In the genomic region with DNA sequence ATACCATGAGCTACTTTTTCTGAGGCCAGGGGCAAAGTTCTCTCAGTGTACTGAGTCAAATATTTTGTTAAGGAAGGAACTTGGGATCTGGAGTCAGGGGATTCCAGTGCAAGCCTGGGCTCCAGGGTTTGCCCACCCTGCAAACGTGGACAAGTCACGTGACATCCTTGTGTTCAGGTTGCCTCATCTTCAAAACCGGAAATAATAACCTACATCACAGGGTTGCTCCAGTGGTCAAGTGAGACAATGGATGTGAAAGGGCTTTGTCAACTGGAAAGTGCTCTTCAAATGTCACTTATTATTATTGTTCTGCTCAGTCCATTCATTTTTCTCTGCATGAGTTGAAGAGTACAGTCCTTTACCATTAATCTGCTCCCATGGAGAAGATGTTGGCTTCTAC, we compare ENCODE assay signal across 1 cellular context.
TF ChIP-seq lines count a peak whose summit lies in the region.

No MANE protein-coding gene starts in this region.

TF ChIP-seq in HepG2, 621 proteins besides CTCF, POLR2A, EP300 and RAD21 (continued from another document):
- TF ChIP-seq, protein P1, sequence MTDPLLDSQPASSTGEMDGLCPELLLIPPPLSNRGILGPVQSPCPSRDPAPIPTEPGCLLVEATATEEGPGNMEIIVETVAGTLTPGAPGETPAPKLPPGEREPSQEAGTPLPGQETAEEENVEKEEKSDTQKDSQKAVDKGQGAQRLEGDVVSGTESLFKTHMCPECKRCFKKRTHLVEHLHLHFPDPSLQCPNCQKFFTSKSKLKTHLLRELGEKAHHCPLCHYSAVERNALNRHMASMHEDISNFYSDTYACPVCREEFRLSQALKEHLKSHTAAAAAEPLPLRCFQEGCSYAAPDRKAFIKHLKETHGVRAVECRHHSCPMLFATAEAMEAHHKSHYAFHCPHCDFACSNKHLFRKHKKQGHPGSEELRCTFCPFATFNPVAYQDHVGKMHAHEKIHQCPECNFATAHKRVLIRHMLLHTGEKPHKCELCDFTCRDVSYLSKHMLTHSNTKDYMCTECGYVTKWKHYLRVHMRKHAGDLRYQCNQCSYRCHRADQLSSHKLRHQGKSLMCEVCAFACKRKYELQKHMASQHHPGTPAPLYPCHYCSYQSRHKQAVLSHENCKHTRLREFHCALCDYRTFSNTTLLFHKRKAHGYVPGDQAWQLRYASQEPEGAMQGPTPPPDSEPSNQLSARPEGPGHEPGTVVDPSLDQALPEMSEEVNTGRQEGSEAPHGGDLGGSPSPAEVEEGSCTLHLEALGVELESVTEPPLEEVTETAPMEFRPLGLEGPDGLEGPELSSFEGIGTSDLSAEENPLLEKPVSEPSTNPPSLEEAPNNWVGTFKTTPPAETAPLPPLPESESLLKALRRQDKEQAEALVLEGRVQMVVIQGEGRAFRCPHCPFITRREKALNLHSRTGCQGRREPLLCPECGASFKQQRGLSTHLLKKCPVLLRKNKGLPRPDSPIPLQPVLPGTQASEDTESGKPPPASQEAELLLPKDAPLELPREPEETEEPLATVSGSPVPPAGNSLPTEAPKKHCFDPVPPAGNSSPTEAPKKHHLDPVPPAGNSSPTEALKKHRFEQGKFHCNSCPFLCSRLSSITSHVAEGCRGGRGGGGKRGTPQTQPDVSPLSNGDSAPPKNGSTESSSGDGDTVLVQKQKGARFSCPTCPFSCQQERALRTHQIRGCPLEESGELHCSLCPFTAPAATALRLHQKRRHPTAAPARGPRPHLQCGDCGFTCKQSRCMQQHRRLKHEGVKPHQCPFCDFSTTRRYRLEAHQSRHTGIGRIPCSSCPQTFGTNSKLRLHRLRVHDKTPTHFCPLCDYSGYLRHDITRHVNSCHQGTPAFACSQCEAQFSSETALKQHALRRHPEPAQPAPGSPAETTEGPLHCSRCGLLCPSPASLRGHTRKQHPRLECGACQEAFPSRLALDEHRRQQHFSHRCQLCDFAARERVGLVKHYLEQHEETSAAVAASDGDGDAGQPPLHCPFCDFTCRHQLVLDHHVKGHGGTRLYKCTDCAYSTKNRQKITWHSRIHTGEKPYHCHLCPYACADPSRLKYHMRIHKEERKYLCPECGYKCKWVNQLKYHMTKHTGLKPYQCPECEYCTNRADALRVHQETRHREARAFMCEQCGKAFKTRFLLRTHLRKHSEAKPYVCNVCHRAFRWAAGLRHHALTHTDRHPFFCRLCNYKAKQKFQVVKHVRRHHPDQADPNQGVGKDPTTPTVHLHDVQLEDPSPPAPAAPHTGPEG (CRISPR knock-in tag; IDR thresholded peaks at IDR 0.05): no peak
- TF ChIP-seq ZFP36 (IDR thresholded peaks at IDR 0.05; ENCODE audit: borderline replicate concordance, low read depth, low read length, partially characterized antibody) (no peak), SRSF9 (IDR thresholded peaks at IDR 0.05; ENCODE audit: borderline replicate concordance, insufficient read depth, low read depth, low read length, poor library complexity, severe bottlenecking) (no peak), FOXO1 (CRISPR knock-in tag; IDR thresholded peaks at IDR 0.05) (no peak), NCOA2 (CRISPR knock-in tag; IDR thresholded peaks at IDR 0.05) (no peak), ZNF577 (CRISPR knock-in tag; IDR thresholded peaks at IDR 0.05; ENCODE audit: borderline replicate concordance, low read depth) (no peak), ZBTB1 (CRISPR knock-in tag; IDR thresholded peaks at IDR 0.05; ENCODE audit: borderline replicate concordance) (no peak), ZNF383 (CRISPR knock-in tag; IDR thresholded peaks at IDR 0.05; ENCODE audit: borderline replicate concordance) (no peak), ARNTL (CRISPR knock-in tag; IDR thresholded peaks at IDR 0.05) (no peak), ZNF17 (CRISPR knock-in tag; IDR thresholded peaks at IDR 0.05) (no peak), ZNF562 (CRISPR knock-in tag; IDR thresholded peaks at IDR 0.05; ENCODE audit: borderline replicate concordance) (no peak), MAFK (conservative IDR thresholded peaks at IDR 0.05 in 1 of 2, IDR thresholded peaks at IDR 0.05 in 1 of 2; ENCODE audit: low read length in 2 of 2) (no peak)
- TF ChIP-seq, protein P2, sequence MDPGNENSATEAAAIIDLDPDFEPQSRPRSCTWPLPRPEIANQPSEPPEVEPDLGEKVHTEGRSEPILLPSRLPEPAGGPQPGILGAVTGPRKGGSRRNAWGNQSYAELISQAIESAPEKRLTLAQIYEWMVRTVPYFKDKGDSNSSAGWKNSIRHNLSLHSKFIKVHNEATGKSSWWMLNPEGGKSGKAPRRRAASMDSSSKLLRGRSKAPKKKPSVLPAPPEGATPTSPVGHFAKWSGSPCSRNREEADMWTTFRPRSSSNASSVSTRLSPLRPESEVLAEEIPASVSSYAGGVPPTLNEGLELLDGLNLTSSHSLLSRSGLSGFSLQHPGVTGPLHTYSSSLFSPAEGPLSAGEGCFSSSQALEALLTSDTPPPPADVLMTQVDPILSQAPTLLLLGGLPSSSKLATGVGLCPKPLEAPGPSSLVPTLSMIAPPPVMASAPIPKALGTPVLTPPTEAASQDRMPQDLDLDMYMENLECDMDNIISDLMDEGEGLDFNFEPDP (CRISPR knock-in tag; conservative IDR thresholded peaks at IDR 0.05): no peak
- TF ChIP-seq, protein P3, sequence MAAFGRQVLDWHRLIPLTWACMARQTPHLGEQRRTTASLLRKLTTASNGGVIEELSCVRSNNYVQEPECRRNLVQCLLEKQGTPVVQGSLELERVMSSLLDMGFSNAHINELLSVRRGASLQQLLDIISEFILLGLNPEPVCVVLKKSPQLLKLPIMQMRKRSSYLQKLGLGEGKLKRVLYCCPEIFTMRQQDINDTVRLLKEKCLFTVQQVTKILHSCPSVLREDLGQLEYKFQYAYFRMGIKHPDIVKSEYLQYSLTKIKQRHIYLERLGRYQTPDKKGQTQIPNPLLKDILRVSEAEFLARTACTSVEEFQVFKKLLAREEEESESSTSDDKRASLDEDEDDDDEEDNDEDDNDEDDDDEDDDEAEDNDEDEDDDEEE (CRISPR knock-in tag; IDR thresholded peaks at IDR 0.05): no peak
